13 cellular contexts compared by ENCODE assay signal in genomic region chr2:232503792-232504323, GRCh38. TPM values are rescaled to one million over a fixed set of nuclear protein-coding genes. Genes with fewer than 3 reads are reported as not detected.
A peak's percentile ranks its signal among the peaks of the same experiment; 100 is the strongest.
DNase-seq lines count a peak whose midpoint lies in the region; ATAC-seq and TF ChIP-seq lines count a peak whose summit lies in the region.
"Had no signal": no experiment of that assay in that cellular context is flagged by ENCODE, and none has a peak within 500 bp of the region (broad histone marks: within the 10 kb centered on the region; RNA-seq: fewer than 3 reads in every experiment).

No MANE protein-coding gene starts in this region.

- WGBS in H9 (ENCODE audit: extremely low coverage, insufficient read length, low lambda C conversion rate): no CpG with 5 or more reads among the region's 16 CpGs

- H3K27me3 ChIP-seq in H9 (ENCODE audit: insufficient read depth, low read length) (peaks cover 17% of the 10 kb centered on the region), iPS-18a (ENCODE audit: control insufficient read depth, insufficient read depth, low read length) (peaks cover 62% of the 10 kb centered on the region), skeletal muscle satellite cell (ENCODE audit: control insufficient read depth, insufficient read depth, low read length) (peaks cover 66% of the 10 kb centered on the region)

- peaks cover 3% of the 10 kb centered on the region for H4K20me1 ChIP-seq in H9 (ENCODE audit: control insufficient read depth, insufficient read depth, insufficient read length)

- no peak overlapping the region for H2BK15ac ChIP-seq in H9 (ENCODE audit: low read depth, low read length)

- H3K4me1 Mint-ChIP-seq in H9: peaks cover 17 to 66% of the 10 kb centered on the region in 2 experiments
- peaks cover 5% of the 10 kb centered on the region for H3K4me1 Mint-ChIP-seq in activated T-helper 1 cell treated with anti-CD3 and anti-CD28 coated beads, Interleukin-12 subunit alpha, Interleukin-12 subunit beta, Interleukin-2, Interleukin-4 antibody, amounts not matched to agents 30 ng/mL and 10 ng/mL and 1 ng/mL, durations not matched to agents 14 hours and 24 hours and 36 hours (ENCODE audit: low read depth)
- no peaks in the 10 kb centered on the region for H3K4me1 Mint-ChIP-seq in HFFc6 (ENCODE audit: low read depth)

- H3K27ac ChIP-seq in H9 (ENCODE audit: insufficient read length, low read depth, low read length) (no peak overlapping the region), iPS-18a (ENCODE audit: low read length) (no peak overlapping the region)
- H3K27ac ChIP-seq: tibial nerve had no signal

- H2AFZ ChIP-seq in H9 (ENCODE audit: low read length): no peak overlapping the region

- no peak overlapping the region for H2BK120ac ChIP-seq in H9 (ENCODE audit: low read depth, low read length, poor library complexity, severe bottlenecking)

- no peaks in the 10 kb centered on the region for H3K36me3 ChIP-seq in iPS-18a (ENCODE audit: control insufficient read depth, low read depth, low read length)
- H3K36me3 ChIP-seq in skeletal muscle satellite cell (ENCODE audit: insufficient read depth, low read length): no peaks in the 10 kb centered on the region
- H3K36me3 ChIP-seq: tibial nerve had no signal

- H3K4ac ChIP-seq in H9 (ENCODE audit: low read depth, low read length): no peak overlapping the region

- no peak overlapping the region for H3K18ac ChIP-seq in H9 (ENCODE audit: insufficient read length, low read depth, low read length)

- H3K27me3 Mint-ChIP-seq in H9 (ENCODE audit: low read depth): peaks cover 78% of the 10 kb centered on the region
- H3K27me3 Mint-ChIP-seq in activated T-helper 1 cell treated with anti-CD3 and anti-CD28 coated beads, Interleukin-12 subunit alpha, Interleukin-12 subunit beta, Interleukin-2, Interleukin-4 antibody, amounts not matched to agents 30 ng/mL and 10 ng/mL and 1 ng/mL, durations not matched to agents 14 hours and 24 hours and 36 hours (ENCODE audit: insufficient read depth): peaks cover 54% of the 10 kb centered on the region
- peaks cover 52% of the 10 kb centered on the region for H3K27me3 Mint-ChIP-seq in HFFc6 (ENCODE audit: insufficient read depth)

- no peak overlapping the region for H3K14ac ChIP-seq in H9 (ENCODE audit: insufficient read depth, low read length)

- H3K9ac ChIP-seq in H9 (ENCODE audit: extremely low read depth, insufficient read length, low read length): no peak overlapping the region
- no peak overlapping the region for H3K9ac ChIP-seq in iPS-18a (ENCODE audit: low read length)
- H3K9ac ChIP-seq in skeletal muscle satellite cell (ENCODE audit: low read depth, low read length): no peak overlapping the region

- H2BK20ac ChIP-seq in H9 (ENCODE audit: low read depth, low read length, poor library complexity, severe bottlenecking): no peak overlapping the region

- TF ChIP-seq CTCF in H9 (conservative IDR thresholded peaks at IDR 0.05) (no peak), HFFc6 (IDR thresholded peaks at IDR 0.05) (no peak)

- H3K4me3 ChIP-seq in iPS-18a (ENCODE audit: low read length) (peak overlapping the region; percentile 61), skeletal muscle satellite cell (ENCODE audit: low read length) (no peak overlapping the region)

- H3K36me3 Mint-ChIP-seq in H9 (ENCODE audit: insufficient read depth in 1 of 3, low read depth in 3 of 3) (no peaks in the 10 kb centered on the region), HFFc6 (ENCODE audit: low read depth) (no peaks in the 10 kb centered on the region)
- H3K36me3 Mint-ChIP-seq in activated T-helper 1 cell treated with anti-CD3 and anti-CD28 coated beads, Interleukin-12 subunit alpha, Interleukin-12 subunit beta, Interleukin-2, Interleukin-4 antibody, amounts not matched to agents 30 ng/mL and 10 ng/mL and 1 ng/mL, durations not matched to agents 14 hours and 24 hours and 36 hours (ENCODE audit: low read depth): no peaks in the 10 kb centered on the region

- no peak overlapping the region for H3K56ac ChIP-seq in H9 (ENCODE audit: insufficient read length, low read depth, low read length)

- peak overlapping the region; percentile 88 for H3K4me2 ChIP-seq in H9 (ENCODE audit: insufficient read depth, insufficient read length, low read length)
- peak overlapping the region; percentile 61 for H3K4me2 ChIP-seq in skeletal muscle satellite cell (ENCODE audit: low read length)

- ATAC-seq in GM21528 (IDR thresholded peaks at IDR 0.05; ENCODE audit: low FRiP score, unreplicated experiment): no peak

- H3K23me2 ChIP-seq in H9 (ENCODE audit: insufficient read length, low read depth, low read length, poor library complexity, severe bottlenecking): peaks cover 12% of the 10 kb centered on the region

- H3K27ac Mint-ChIP-seq in H9 (no peak overlapping the region), HFFc6 (no peak overlapping the region)
- H3K27ac Mint-ChIP-seq in activated T-helper 1 cell treated with anti-CD3 and anti-CD28 coated beads, Interleukin-12 subunit alpha, Interleukin-12 subunit beta, Interleukin-2, Interleukin-4 antibody, amounts not matched to agents 30 ng/mL and 10 ng/mL and 1 ng/mL, durations not matched to agents 14 hours and 24 hours and 36 hours: no peak overlapping the region

- no peak overlapping the region for H2BK12ac ChIP-seq in H9 (ENCODE audit: insufficient read length, low read depth, low read length)

- H3T11ph ChIP-seq in H9 (ENCODE audit: low read length): no peak overlapping the region

- no peak overlapping the region for H4K91ac ChIP-seq in H9 (ENCODE audit: insufficient read length, low read depth, low read length)

- H3K23ac ChIP-seq in H9 (ENCODE audit: insufficient read length, low read depth, low read length): no peak overlapping the region

- DNase-seq in H9 (no peak), erythroblast (lab: John Stamatoyannopoulos, UW) (no peak), T-helper 2 cell (no peak), HFFc6 (no peak)
- DNase-seq in activated T-helper 1 cell treated with anti-CD3 and anti-CD28 coated beads, Interleukin-12 subunit alpha, Interleukin-12 subunit beta, Interleukin-2, Interleukin-4 antibody, amounts not matched to agents 30 ng/mL and 10 ng/mL and 1 ng/mL, durations not matched to agents 14 hours and 24 hours and 36 hours (ENCODE audit: low spot score): no peak
- DNase-seq: hippocampal formation; NCI-H2081 treated with DMSO at 0.1 percent for 48 hours; stimulated activated CD4-positive, alpha-beta T cell treated with anti-CD3 and anti-CD28 coated beads, Interleukin-4, amount 100 ng/mL, for 4 hours had no signal

- intact Hi-C loops in activated T-helper 1 cell treated with anti-CD3 and anti-CD28 coated beads, Interleukin-12 subunit alpha, Interleukin-12 subunit beta, Interleukin-2, Interleukin-4 antibody, amounts not matched to agents 30 ng/mL and 10 ng/mL and 1 ng/mL, durations not matched to agents 14 hours and 24 hours and 36 hours (cut with micrococcal nuclease): no loop called here

- H3K79me1 ChIP-seq in H9 (ENCODE audit: insufficient read depth, low read depth, low read length, poor library complexity, severe bottlenecking): no peaks in the 10 kb centered on the region

- H4K8ac ChIP-seq in H9 (replicated peaks; ENCODE audit: insufficient read length, low read depth, low read length): no peak overlapping the region

- no peaks in the 10 kb centered on the region; a peak in 1 of 5 replicates for H3K9me3 Mint-ChIP-seq in H9
- no peaks in the 10 kb centered on the region for H3K9me3 Mint-ChIP-seq in activated T-helper 1 cell treated with anti-CD3 and anti-CD28 coated beads, Interleukin-12 subunit alpha, Interleukin-12 subunit beta, Interleukin-2, Interleukin-4 antibody, amounts not matched to agents 30 ng/mL and 10 ng/mL and 1 ng/mL, durations not matched to agents 14 hours and 24 hours and 36 hours
- H3K9me3 Mint-ChIP-seq in HFFc6: no peaks in the 10 kb centered on the region

- H3K4me1 ChIP-seq in H9 (ENCODE audit: insufficient read depth, low read length) (0 out of 2 replicates have a peak, but pooled peaks cover 3% of the 10 kb centered on the region), iPS-18a (ENCODE audit: control insufficient read depth, low read depth, low read length) (peaks cover 5% of the 10 kb centered on the region), skeletal muscle satellite cell (ENCODE audit: control insufficient read depth, insufficient read depth, low read length) (no peaks in the 10 kb centered on the region)

- H2AK5ac ChIP-seq in H9 (ENCODE audit: insufficient read length, low read length): no peak overlapping the region

- no peak for TF ChIP-seq POLR2A in erythroblast (IDR thresholded peaks at IDR 0.05; ENCODE audit: low read length)

- no peaks in the 10 kb centered on the region for H3K9me3 ChIP-seq in H9 (ENCODE audit: control insufficient read depth, low read depth, low read length)
- no peaks in the 10 kb centered on the region for H3K9me3 ChIP-seq in iPS-18a (ENCODE audit: control insufficient read depth, low read depth, low read length)
- no peaks in the 10 kb centered on the region for H3K9me3 ChIP-seq in skeletal muscle satellite cell (replicated peaks; ENCODE audit: low read length)
- H3K9me3 ChIP-seq: tibial nerve had no signal

- no peak overlapping the region for H4K5ac ChIP-seq in H9 (ENCODE audit: insufficient read length, low read depth, low read length)

- H3K4me3 Mint-ChIP-seq in H9: peak overlapping the region; percentile 58 to 80
- H3K4me3 Mint-ChIP-seq in activated T-helper 1 cell treated with anti-CD3 and anti-CD28 coated beads, Interleukin-12 subunit alpha, Interleukin-12 subunit beta, Interleukin-2, Interleukin-4 antibody, amounts not matched to agents 30 ng/mL and 10 ng/mL and 1 ng/mL, durations not matched to agents 14 hours and 24 hours and 36 hours: peak overlapping the region; percentile 45
- no peak overlapping the region for H3K4me3 Mint-ChIP-seq in HFFc6

- no peaks in the 10 kb centered on the region for H3K79me2 ChIP-seq in H9 (ENCODE audit: insufficient read depth, low read length)

- H2BK5ac ChIP-seq in H9 (ENCODE audit: insufficient read length, low read length): no peak overlapping the region

RNA-seq across cellular contexts. Expression of gene ECEL1, which starts 16.2 kb away (rescaled TPM):
- total RNA-seq in H9 (2021): 8.2 and 8.4 TPM in 2 replicates
- total RNA-seq in activated T-helper 1 cell treated with anti-CD3 and anti-CD28 coated beads, Interleukin-12 subunit alpha, Interleukin-12 subunit beta, Interleukin-2, Interleukin-4 antibody, amounts not matched to agents 30 ng/mL and 10 ng/mL and 1 ng/mL, durations not matched to agents 14 hours and 24 hours and 36 hours: 0.12 TPM in 1 of 2 replicates, not detected in the other
- not detected in 2 replicates for total RNA-seq in skeletal muscle satellite cell (2012; rRNA removed)
- total RNA-seq in HFFc6 (2021; fragmentation: NEBNext Ultra II Directional; extraction: Animal tissue kit (Norgen Biotek cat#: 25700)): not detected

RNA-seq across cellular contexts. Expression of gene PRSS56, which starts 16.3 kb away (rescaled TPM):
- total RNA-seq in H9 (2021): not detected in 2 replicates
- not detected in 2 replicates for total RNA-seq in activated T-helper 1 cell treated with anti-CD3 and anti-CD28 coated beads, Interleukin-12 subunit alpha, Interleukin-12 subunit beta, Interleukin-2, Interleukin-4 antibody, amounts not matched to agents 30 ng/mL and 10 ng/mL and 1 ng/mL, durations not matched to agents 14 hours and 24 hours and 36 hours
- under 0.01 TPM in 1 of 2 replicates, not detected in the other for total RNA-seq in skeletal muscle satellite cell (2012; rRNA removed)
- total RNA-seq in HFFc6 (2021; fragmentation: NEBNext Ultra II Directional; extraction: Animal tissue kit (Norgen Biotek cat#: 25700)): not detected
- total RNA-seq: occipital lobe, tibial nerve had no signal

RNA-seq across cellular contexts. Expression of gene CHRND, which starts 22.1 kb away (rescaled TPM):
- not detected in 2 replicates for total RNA-seq in H9 (2021)
- not detected in 2 replicates for total RNA-seq in activated T-helper 1 cell treated with anti-CD3 and anti-CD28 coated beads, Interleukin-12 subunit alpha, Interleukin-12 subunit beta, Interleukin-2, Interleukin-4 antibody, amounts not matched to agents 30 ng/mL and 10 ng/mL and 1 ng/mL, durations not matched to agents 14 hours and 24 hours and 36 hours
- total RNA-seq in skeletal muscle satellite cell (2012; rRNA removed): under 0.01 and 2.0 TPM in 2 replicates
- not detected for total RNA-seq in HFFc6 (2021; fragmentation: NEBNext Ultra II Directional; extraction: Animal tissue kit (Norgen Biotek cat#: 25700))
- total RNA-seq: occipital lobe, tibial nerve had no signal

RNA-seq across cellular contexts. Expression of gene CHRNG, which starts 35.6 kb away (rescaled TPM):
- total RNA-seq in H9 (2021): not detected in 2 replicates
- total RNA-seq in activated T-helper 1 cell treated with anti-CD3 and anti-CD28 coated beads, Interleukin-12 subunit alpha, Interleukin-12 subunit beta, Interleukin-2, Interleukin-4 antibody, amounts not matched to agents 30 ng/mL and 10 ng/mL and 1 ng/mL, durations not matched to agents 14 hours and 24 hours and 36 hours: not detected in 2 replicates
- total RNA-seq in skeletal muscle satellite cell (2012; rRNA removed): 0.25 and 1.7 TPM in 2 replicates
- not detected for total RNA-seq in HFFc6 (2021; fragmentation: NEBNext Ultra II Directional; extraction: Animal tissue kit (Norgen Biotek cat#: 25700))
- total RNA-seq: tibial nerve had no signal

RNA-seq across cellular contexts. Expression of gene TIGD1, which starts 46.5 kb away (rescaled TPM):
- 4.8 and 6.3 TPM in 2 replicates for total RNA-seq in H9 (2021)
- 8.4 and 8.9 TPM in 2 replicates for total RNA-seq in activated T-helper 1 cell treated with anti-CD3 and anti-CD28 coated beads, Interleukin-12 subunit alpha, Interleukin-12 subunit beta, Interleukin-2, Interleukin-4 antibody, amounts not matched to agents 30 ng/mL and 10 ng/mL and 1 ng/mL, durations not matched to agents 14 hours and 24 hours and 36 hours
- total RNA-seq in skeletal muscle satellite cell (2012; rRNA removed): 5.2 and 6.6 TPM in 2 replicates
- 1 to 10 TPM; 2.9 to 3.7 (median 3.1) TPM for total RNA-seq in HFFc6 (2021; fragmentation: NEBNext Ultra II Directional; extraction: Animal tissue kit (Norgen Biotek cat#: 25700))
